In the genomic region with DNA sequence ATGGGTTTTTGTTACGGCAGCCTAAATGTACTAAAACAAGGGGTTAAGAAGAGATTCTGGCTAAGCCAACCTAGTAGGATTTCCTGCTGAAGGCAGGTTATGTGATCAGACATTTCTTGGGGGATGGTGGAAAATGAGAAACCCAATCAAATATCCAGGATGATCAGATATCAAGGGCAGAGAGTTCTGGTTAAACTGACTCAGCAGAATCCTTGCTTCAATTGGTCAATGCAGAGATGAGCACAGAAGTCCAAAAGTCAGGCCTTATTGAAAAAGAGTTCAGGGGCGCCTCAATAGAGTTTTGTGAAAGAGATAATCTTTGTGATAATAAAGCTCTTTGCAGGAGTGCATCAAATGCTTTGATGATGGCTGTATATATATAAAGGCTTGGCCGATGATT, we compare ENCODE assay signal across 35 cellular contexts.
"Had no signal": no experiment of that assay in that cellular context is flagged by ENCODE, and none has a peak within 500 bp of the region (broad histone marks: within the 10 kb centered on the region; RNA-seq: fewer than 3 reads in every experiment).

No MANE protein-coding gene starts in this region.

- H3K27me3 ChIP-seq: MG63 had no signal

- H3K36me3 ChIP-seq: MG63 had no signal

- H3K4me3 ChIP-seq: MG63 had no signal

- DNase-seq: Karpas-422, Kasumi-1, MG63, MM.1S, MV-4-11, NCI-H1048, NCI-H1092, NCI-H1092 treated with DMSO at 0.1 percent for 48 hours, NCI-H1105, NCI-H1105 treated with DMSO at 0.1 percent for 48 hours, NCI-H1417, NCI-H1417 treated with DMSO at 0.1 percent for 48 hours, NCI-H1436, NCI-H1436 treated with DMSO at 0.1 percent for 48 hours, NCI-H146, NCI-H1694, NCI-H1694 treated with DMSO at 0.1 percent for 48 hours, NCI-H187, NCI-H187 treated with DMSO at 0.1 percent for 48 hours, NCI-H1930, NCI-H2029, NCI-H2029 treated with DMSO at 0.1 percent for 48 hours, NCI-H2081, NCI-H2081 treated with DMSO at 0.1 percent for 48 hours, NCI-H2107, NCI-H2171, NCI-H2171 treated with DMSO at 0.1 percent for 48 hours, NCI-H2227 treated with DMSO at 0.1 percent for 48 hours, NCI-H226, NCI-H345, NCI-H446, NCI-H446 treated with DMSO at 0.1 percent for 48 hours, NCI-H510A, NCI-H510A treated with DMSO at 0.1 percent for 48 hours, NCI-H524 had no signal

- H3K9me3 ChIP-seq: MG63 had no signal
